ENCODE assay signal across 10 cellular contexts in genomic region chr6:54992789-54993188, GRCh38.
A peak's percentile ranks its signal among the peaks of the same experiment; 100 is the strongest.
DNase-seq lines count a peak whose midpoint lies in the region; ATAC-seq and TF ChIP-seq lines count a peak whose summit lies in the region.
"Had no signal": no experiment of that assay in that cellular context is flagged by ENCODE, and none has a peak within 500 bp of the region (broad histone marks: within the 10 kb centered on the region; RNA-seq: fewer than 3 reads in every experiment).

No MANE protein-coding gene starts in this region.

- no peaks in the 10 kb centered on the region for H4K20me1 ChIP-seq in hepatocyte (ENCODE audit: insufficient read depth, poor library complexity, severe bottlenecking)

- H3K36me3 ChIP-seq in HEK293 (ENCODE audit: control insufficient read depth in 2 of 2, insufficient read depth in 1 of 2, low read length in 2 of 2) (no peaks in the 10 kb centered on the region), hepatocyte (replicated peaks; ENCODE audit: insufficient read depth, low read depth) (no peaks in the 10 kb centered on the region)

- DNase-seq in EH (ENCODE audit: low read depth) (peak; percentile 22), OCI-M1 (lab: John Stamatoyannopoulos, UW) (peak; percentile 50), hepatocyte (ENCODE audit: low spot score) (no peak), Right ventricle myocardium superior (no peak), NCI-H345 treated with DMSO at 0.1 percent for 48 hours (lab: John Stamatoyannopoulos, UW; ENCODE audit: unreplicated experiment) (no peak), inferior parietal cortex (ENCODE audit: extremely low spot score) (no peak)
- no peak for DNase-seq in stimulated activated CD4-positive, alpha-beta T cell treated with anti-CD3 and anti-CD28 coated beads, Interleukin-4, amount 100 ng/mL, for 24 hours
- DNase-seq: NCI-H1930; stimulated activated CD4-positive, alpha-beta T cell treated with anti-CD3 and anti-CD28 coated beads, Interleukin-15, amount 100 ng/mL, for 24 hours had no signal

- no peaks in the 10 kb centered on the region for H3K4me1 ChIP-seq in HEK293 (ENCODE audit: control insufficient read depth, insufficient read depth, low read length)
- H3K4me1 ChIP-seq in hepatocyte (ENCODE audit: insufficient read depth): no peaks in the 10 kb centered on the region

- H3K27ac ChIP-seq in HEK293 (ENCODE audit: extremely low read depth, low read depth, low read length): no peak overlapping the region
- H3K27ac ChIP-seq in hepatocyte: no peak overlapping the region

- intact Hi-C loops in Right ventricle myocardium superior (cut with DNase I): no loop called here

- no peaks in the 10 kb centered on the region for H3K79me2 ChIP-seq in hepatocyte

- H2AFZ ChIP-seq in hepatocyte: no peak overlapping the region

- H3K4me3 ChIP-seq in HEK293 (ENCODE audit: low read depth, low read length) (no peak overlapping the region), hepatocyte (no peak overlapping the region)

- ATAC-seq in Right ventricle myocardium superior (ENCODE audit: poor library complexity): no peak

- H3K9me3 ChIP-seq in HEK293 (ENCODE audit: control insufficient read depth, insufficient read depth, low read depth, low read length) (no peaks in the 10 kb centered on the region; the same call in 1 of the 2 replicates), hepatocyte (ENCODE audit: low read depth) (no peaks in the 10 kb centered on the region)

- TF ChIP-seq CTCF in HEK293 (tag by site-specific recombination; IDR thresholded peaks at IDR 0.05): 0 out of 2 replicates have a peak, but pooled peaks have one; percentile 17
- TF ChIP-seq CTCF in hepatocyte (IDR thresholded peaks at IDR 0.05; ENCODE audit: poor library complexity): peak; percentile 32

- no peak overlapping the region for H3K4me2 ChIP-seq in hepatocyte

- POLR2A ChIA-PET in HEK293 (lab: Yijun Ruan, JAX): no interaction called here

- H3K9me2 ChIP-seq in hepatocyte (replicated peaks; ENCODE audit: insufficient read depth): no peaks in the 10 kb centered on the region

- no peaks in the 10 kb centered on the region for H3K27me3 ChIP-seq in hepatocyte

- CTCF ChIA-PET in HEK293 (lab: Yijun Ruan, JAX): interaction anchor here (0.6 to 5.1 kb wide), 13 partner anchors 9 to 1010 kb away, joined by 3 to 46 read pairs (median 3); no protein-coding TSS in a partner anchor

TF ChIP-seq in HEK293, 187 proteins besides CTCF, POLR2A, EP300 and RAD21:
- TF ChIP-seq ZNF416 (tag by site-specific recombination; IDR thresholded peaks at IDR 0.05) (no peak), ZBTB49 (tag by site-specific recombination; IDR thresholded peaks at IDR 0.05; ENCODE audit: low read depth) (no peak), ZNF133 (tag by site-specific recombination; IDR thresholded peaks at IDR 0.05) (no peak), ZNF654 (tag by site-specific recombination; IDR thresholded peaks at IDR 0.05; ENCODE audit: low read depth) (peak; percentile 66)
TF ChIP-seq in HEK293: peak in this region for 1.

Comparison
In these comparisons a context has a peak if more than half of its experiments do, and no peak if none do; other contexts are left out.
1. DNase-seq: peak in EH (single experiment) and OCI-M1 (single experiment); none in hepatocyte (single experiment), Right ventricle myocardium superior (single experiment), NCI-H345 treated with DMSO at 0.1 percent for 48 hours (single experiment), inferior parietal cortex (single experiment) and stimulated activated CD4-positive, alpha-beta T cell treated with anti-CD3 and anti-CD28 coated beads, Interleukin-4, amount 100 ng/mL, for 24 hours (single experiment).